Comparison of ENCODE assay signal across 16 cellular contexts in the genomic region with DNA sequence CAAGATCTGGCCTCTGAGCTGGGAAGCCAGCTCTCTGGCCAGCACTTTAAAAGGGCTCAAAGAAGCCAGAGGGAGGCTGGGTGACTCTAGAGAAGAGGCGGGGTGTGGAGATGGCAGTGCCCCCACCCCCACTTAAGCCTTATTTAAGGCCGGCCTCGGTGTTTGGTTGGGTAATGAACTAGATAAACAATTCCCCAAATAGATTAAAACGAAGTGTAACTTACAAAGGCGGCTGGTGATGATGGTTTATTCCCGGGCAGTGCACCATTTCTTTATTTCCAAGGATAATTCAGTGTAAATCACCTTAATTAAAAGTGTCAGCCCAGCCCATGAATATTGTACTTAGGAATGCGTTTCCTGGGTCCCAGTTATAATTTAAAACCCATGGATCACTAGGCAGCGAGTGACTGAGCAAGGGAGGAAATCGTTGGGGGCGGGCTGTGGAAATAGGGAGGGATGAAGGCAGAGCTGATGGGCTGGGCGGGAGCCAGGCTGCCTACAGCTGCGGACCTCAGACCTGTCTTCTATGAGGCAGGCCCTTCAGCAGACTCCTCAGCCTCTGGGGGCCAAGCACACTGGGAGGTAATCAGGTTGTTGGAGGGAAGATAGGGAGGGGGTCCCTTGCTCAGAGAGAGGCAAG. TPM values are rescaled to one million over a fixed set of nuclear protein-coding genes. Genes with fewer than 3 reads are reported as not detected.
DNase-seq lines count a peak whose midpoint lies in the region; ATAC-seq, FAIRE-seq and TF ChIP-seq lines count a peak whose summit lies in the region.
"Had no signal": no experiment of that assay in that cellular context is flagged by ENCODE, and none has a peak within 500 bp of the region (broad histone marks: within the 10 kb centered on the region; RNA-seq: fewer than 3 reads in every experiment).

No MANE protein-coding gene starts in this region.

- 69 to 82% (median 81%) methylated on average over 12 of the region's 12 CpGs for WGBS in small intestine, 3 donors

- H3K9me3 ChIP-seq in small intestine (ENCODE audit: control insufficient read depth, low read depth) (no peaks in the 10 kb centered on the region), HAP-1 (no peaks in the 10 kb centered on the region)
- H3K9me3 ChIP-seq: BLaER1 treated with 17β-estradiol and CSF1 and Interleukin-3, amounts not matched to agents 10 nM and 100 nM; gastroesophageal sphincter; left ventricle myocardium inferior had no signal

- ATAC-seq in foreskin keratinocyte, result no peak
- ATAC-seq: gastroesophageal sphincter had no signal

- peak overlapping the region; percentile 23 for H3K4me3 Mint-ChIP-seq in nephron progenitor cell
- H3K4me3 Mint-ChIP-seq: activated naive CD4-positive, alpha-beta T cell treated with anti-CD3 and anti-CD28 coated beads, Interleukin-2, amount 10 ng/mL, durations not matched to agents 7 days and 5 days had no signal

- POLR2A ChIA-PET in BJ (lab: Charles Lee), result interaction anchor here (1.3 to 1.5 kb wide), 2 partner anchors 9 to 13 kb away, joined by 4 to 6 read pairs; no protein-coding TSS in a partner anchor

- peaks cover 40% of the 10 kb centered on the region for H3K27me3 Mint-ChIP-seq in nephron progenitor cell (ENCODE audit: low read depth, poor library complexity)

- peaks cover 71% of the 10 kb centered on the region for H3K4me1 Mint-ChIP-seq in nephron progenitor cell
- H3K4me1 Mint-ChIP-seq: activated naive CD4-positive, alpha-beta T cell treated with anti-CD3 and anti-CD28 coated beads, Interleukin-2, amount 10 ng/mL, durations not matched to agents 7 days and 5 days had no signal

- DNase-seq in BJ (ENCODE audit: low read depth) (peak; percentile 85), M059J (ENCODE audit: low read depth) (peak; percentile 91), epithelial cell of esophagus (ENCODE audit: low read depth) (peak; percentile 24), nephron progenitor cell (peak; percentile 49), small intestine (no peak), HAP-1 (ENCODE audit: low spot score in 2 of 2) (no peak), activated T-cell treated with anti-CD3 and anti-CD28 coated beads for 4 hours (no peak), foreskin keratinocyte (no peak)
- DNase-seq: activated CD8-positive, alpha-beta memory T cell treated with anti-CD3 and anti-CD28 coated beads for 24 hours; activated naive CD4-positive, alpha-beta T cell treated with anti-CD3 and anti-CD28 coated beads, Interleukin-2, amount 10 ng/mL, durations not matched to agents 7 days and 5 days; left ventricle myocardium inferior; occipital lobe had no signal

- H3K4me3 ChIP-seq in BJ (ENCODE audit: low read depth, low read length), result no peak overlapping the region
- no peak overlapping the region for H3K4me3 ChIP-seq in epithelial cell of esophagus (ENCODE audit: low read length)
- no peak overlapping the region for H3K4me3 ChIP-seq in small intestine (ENCODE audit: low read depth in 1 of 2, low read length in 2 of 2)
- H3K4me3 ChIP-seq in HAP-1, result no peak overlapping the region
- H3K4me3 ChIP-seq: BLaER1 treated with 17β-estradiol and CSF1 and Interleukin-3, amounts not matched to agents 10 nM and 100 nM; gastroesophageal sphincter; left ventricle myocardium inferior had no signal

- no peaks in the 10 kb centered on the region for H3K4me1 ChIP-seq in small intestine (ENCODE audit: control insufficient read depth in 2 of 2, insufficient read depth in 1 of 2, low read depth in 1 of 2, low read length in 1 of 2)
- no peaks in the 10 kb centered on the region for H3K4me1 ChIP-seq in HAP-1
- H3K4me1 ChIP-seq in foreskin keratinocyte, result peaks cover 5% of the 10 kb centered on the region

- H3K27ac ChIP-seq in small intestine (ENCODE audit: low read depth in 1 of 2, low read length in 1 of 2) (no peak overlapping the region), foreskin keratinocyte (no peak overlapping the region)
- H3K27ac ChIP-seq: BLaER1 treated with 17β-estradiol and CSF1 and Interleukin-3, amounts not matched to agents 10 nM and 100 nM; left ventricle myocardium inferior had no signal

- H3K27me3 ChIP-seq in BJ (ENCODE audit: control insufficient read depth, insufficient read depth, low read length), result no peaks in the 10 kb centered on the region
- H3K27me3 ChIP-seq in small intestine (ENCODE audit: control insufficient read depth in 2 of 2, insufficient read depth in 2 of 2, low read length in 2 of 2), result no peaks in the 10 kb centered on the region
- H3K27me3 ChIP-seq in HAP-1 (ENCODE audit: low read depth), result no peaks in the 10 kb centered on the region
- no peaks in the 10 kb centered on the region for H3K27me3 ChIP-seq in foreskin keratinocyte
- H3K27me3 ChIP-seq: BLaER1 treated with 17β-estradiol and CSF1 and Interleukin-3, amounts not matched to agents 10 nM and 100 nM had no signal

- FAIRE-seq in small intestine (lab: Jason Lieb, UNC), result no peak
- FAIRE-seq: colon, G401.6 had no signal

- H3K36me3 ChIP-seq in BJ (ENCODE audit: control insufficient read depth, insufficient read depth, low read length), result no peaks in the 10 kb centered on the region
- H3K36me3 ChIP-seq in small intestine (ENCODE audit: control insufficient read depth in 2 of 2, insufficient read depth in 2 of 2, low read length in 2 of 2), result no peaks in the 10 kb centered on the region
- no peaks in the 10 kb centered on the region; the same call in 1 of the 2 replicates for H3K36me3 ChIP-seq in HAP-1 (replicated peaks)
- H3K36me3 ChIP-seq: BLaER1 treated with 17β-estradiol and CSF1 and Interleukin-3, amounts not matched to agents 10 nM and 100 nM; gastroesophageal sphincter; left ventricle myocardium inferior had no signal

- H3K36me3 Mint-ChIP-seq in nephron progenitor cell (ENCODE audit: low read depth), result peaks cover 12% of the 10 kb centered on the region
- H3K36me3 Mint-ChIP-seq: activated naive CD4-positive, alpha-beta T cell treated with anti-CD3 and anti-CD28 coated beads, Interleukin-2, amount 10 ng/mL, durations not matched to agents 7 days and 5 days had no signal

- TF ChIP-seq CTCF in BJ (IDR thresholded peaks at IDR 0.05; ENCODE audit: insufficient read depth, low read depth, low read length), result no peak
- TF ChIP-seq CTCF in epithelial cell of esophagus (IDR thresholded peaks at IDR 0.05; ENCODE audit: insufficient read depth, low read depth, low read length, missing control alignments), result no peak
- TF ChIP-seq CTCF in nephron progenitor cell (IDR thresholded peaks at IDR 0.05), result no peak
- TF ChIP-seq CTCF in foreskin keratinocyte (conservative IDR thresholded peaks at IDR 0.05), result no peak

- in situ Hi-C loops in HAP-1 (cut with MboI; ENCODE audit: low sequenced_read_pairs), result no loop called here

- H3K27ac Mint-ChIP-seq in nephron progenitor cell, result no peak overlapping the region
- H3K27ac Mint-ChIP-seq: activated naive CD4-positive, alpha-beta T cell treated with anti-CD3 and anti-CD28 coated beads, Interleukin-2, amount 10 ng/mL, durations not matched to agents 7 days and 5 days had no signal

- no peaks in the 10 kb centered on the region for H3K9me3 Mint-ChIP-seq in nephron progenitor cell
- H3K9me3 Mint-ChIP-seq: activated naive CD4-positive, alpha-beta T cell treated with anti-CD3 and anti-CD28 coated beads, Interleukin-2, amount 10 ng/mL, durations not matched to agents 7 days and 5 days had no signal

- CTCF ChIA-PET in BJ (lab: Yijun Ruan, JAX), result interaction anchor here (0.9 to 7.9 kb wide), 4 partner anchors 10 to 36 kb away, joined by 4 to 97 read pairs (median 12); no protein-coding TSS in a partner anchor

RNA-seq across cellular contexts. Expression of a gene that starts 54.9 kb away (rescaled TPM):
- 7.9 and 12.1 TPM in 2 replicates for polyA plus RNA-seq in BJ (2011; rRNA removed)
- polyA minus RNA-seq in BJ (2011; rRNA and poly(A)+ RNA removed), result 9.4 and 12.9 TPM in 2 replicates
- total RNA-seq in M059J (2014; rRNA removed; shearing (Covaris generic)), result 12.7 and 17.0 TPM in 2 replicates
- 10 to 100 TPM; 20.1 to 27.2 (median 25.4) TPM for polyA plus RNA-seq in small intestine
- 5.0 and 6.2 TPM in 2 replicates for total RNA-seq in foreskin keratinocyte
- 10.0 and 10.2 TPM in 2 replicates for polyA plus RNA-seq in foreskin keratinocyte

RNA-seq across cellular contexts. Expression of a gene that starts 55.1 kb away (rescaled TPM):
- polyA plus RNA-seq in BJ (2011; rRNA removed) (0.71 and 0.86 TPM in 2 replicates), small intestine (1 to 10 TPM; 2.7 to 6.5 (median 4.2) TPM), foreskin keratinocyte (0.12 TPM in 1 of 2 replicates, not detected in the other)
- 0.43 TPM in 1 of 2 replicates, not detected in the other for polyA minus RNA-seq in BJ (2011; rRNA and poly(A)+ RNA removed)
- 0.37 and 2.8 TPM in 2 replicates for total RNA-seq in M059J (2014; rRNA removed; shearing (Covaris generic))
- 0.18 TPM in 1 of 2 replicates, not detected in the other for total RNA-seq in foreskin keratinocyte

Comparison
In these comparisons a context has a peak if more than half of its experiments do, and no peak if none do; other contexts are left out.
1. DNase-seq: peak in BJ (single experiment), M059J (single experiment), epithelial cell of esophagus (single experiment) and nephron progenitor cell (single experiment); none in small intestine (single experiment), HAP-1 (0 of 2), activated T-cell treated with anti-CD3 and anti-CD28 coated beads for 4 hours (single experiment) and foreskin keratinocyte (0 of 2).